Comparison of ENCODE assay signal across 1 cellular context in the genomic region with DNA sequence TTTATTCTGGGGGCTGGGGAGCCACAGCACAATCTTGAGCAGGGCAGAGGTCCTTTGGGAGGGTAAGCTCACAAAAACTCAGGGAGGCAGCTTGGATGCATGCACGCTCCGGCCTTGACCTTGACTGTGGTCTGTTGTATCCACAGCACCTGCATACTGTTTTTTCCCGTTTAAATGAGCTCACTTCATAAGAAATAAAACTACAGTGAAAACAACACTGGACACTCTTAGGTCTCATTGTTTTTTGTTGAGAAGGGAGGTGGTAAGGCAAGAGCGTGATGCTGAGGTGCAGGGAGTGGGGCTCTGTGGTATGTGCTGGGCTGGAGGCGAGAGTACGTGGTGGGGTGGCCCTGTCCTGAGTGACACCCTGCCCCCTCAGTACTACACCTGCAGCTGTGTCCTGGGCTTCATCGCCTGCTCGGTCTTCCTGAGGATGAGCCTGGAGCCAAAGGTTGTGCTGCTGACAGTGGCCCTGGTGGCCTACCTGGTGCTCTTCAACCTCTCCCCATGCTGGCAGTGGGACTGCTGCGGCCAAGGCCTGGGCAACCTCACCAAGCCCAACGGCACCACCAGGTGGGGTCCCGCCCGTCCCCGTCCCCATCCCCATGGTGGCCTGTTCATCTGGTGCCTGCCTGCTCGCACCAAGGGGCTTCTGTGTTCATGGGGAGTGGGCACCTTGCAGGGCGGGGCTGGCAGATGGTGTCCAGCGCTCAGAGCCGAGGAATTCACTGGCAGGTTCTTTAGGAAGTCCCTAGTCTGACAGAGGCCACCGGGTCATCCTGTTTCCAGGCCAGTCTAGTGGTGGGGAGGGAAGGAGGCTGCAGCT.
TF ChIP-seq lines count a peak whose summit lies in the region.

No MANE protein-coding gene starts in this region.

TF ChIP-seq in K562, 482 proteins besides CTCF, POLR2A, EP300 and RAD21:
- no peak for TF ChIP-seq POLR2AphosphoS2 (IDR thresholded peaks at IDR 0.05; ENCODE audit: low read length)
- peak; percentile 57 for TF ChIP-seq RBM22 (IDR thresholded peaks at IDR 0.05; ENCODE audit: low read depth, low read length, poor library complexity, severe bottlenecking)
- TF ChIP-seq ZNF316 (IDR thresholded peaks at IDR 0.05) = no peak
- TF ChIP-seq TCF15 (CRISPR knock-in tag; IDR thresholded peaks at IDR 0.05) = no peak
- TF ChIP-seq POLR2B (IDR thresholded peaks at IDR 0.05; ENCODE audit: low read depth, partially characterized antibody) = peak; percentile 14
- no peak for TF ChIP-seq MYBL2 (IDR thresholded peaks at IDR 0.05; ENCODE audit: low read depth)
- TF ChIP-seq MYBL2 (CRISPR knock-in tag; IDR thresholded peaks at IDR 0.05; ENCODE audit: borderline replicate concordance) = no peak
- no peak for TF ChIP-seq RNF2 (IDR thresholded peaks at IDR 0.05)
- no peak for TF ChIP-seq KDM5B (IDR thresholded peaks at IDR 0.05; ENCODE audit: insufficient replicate concordance, low read depth, low read length)
- TF ChIP-seq, protein P1, sequence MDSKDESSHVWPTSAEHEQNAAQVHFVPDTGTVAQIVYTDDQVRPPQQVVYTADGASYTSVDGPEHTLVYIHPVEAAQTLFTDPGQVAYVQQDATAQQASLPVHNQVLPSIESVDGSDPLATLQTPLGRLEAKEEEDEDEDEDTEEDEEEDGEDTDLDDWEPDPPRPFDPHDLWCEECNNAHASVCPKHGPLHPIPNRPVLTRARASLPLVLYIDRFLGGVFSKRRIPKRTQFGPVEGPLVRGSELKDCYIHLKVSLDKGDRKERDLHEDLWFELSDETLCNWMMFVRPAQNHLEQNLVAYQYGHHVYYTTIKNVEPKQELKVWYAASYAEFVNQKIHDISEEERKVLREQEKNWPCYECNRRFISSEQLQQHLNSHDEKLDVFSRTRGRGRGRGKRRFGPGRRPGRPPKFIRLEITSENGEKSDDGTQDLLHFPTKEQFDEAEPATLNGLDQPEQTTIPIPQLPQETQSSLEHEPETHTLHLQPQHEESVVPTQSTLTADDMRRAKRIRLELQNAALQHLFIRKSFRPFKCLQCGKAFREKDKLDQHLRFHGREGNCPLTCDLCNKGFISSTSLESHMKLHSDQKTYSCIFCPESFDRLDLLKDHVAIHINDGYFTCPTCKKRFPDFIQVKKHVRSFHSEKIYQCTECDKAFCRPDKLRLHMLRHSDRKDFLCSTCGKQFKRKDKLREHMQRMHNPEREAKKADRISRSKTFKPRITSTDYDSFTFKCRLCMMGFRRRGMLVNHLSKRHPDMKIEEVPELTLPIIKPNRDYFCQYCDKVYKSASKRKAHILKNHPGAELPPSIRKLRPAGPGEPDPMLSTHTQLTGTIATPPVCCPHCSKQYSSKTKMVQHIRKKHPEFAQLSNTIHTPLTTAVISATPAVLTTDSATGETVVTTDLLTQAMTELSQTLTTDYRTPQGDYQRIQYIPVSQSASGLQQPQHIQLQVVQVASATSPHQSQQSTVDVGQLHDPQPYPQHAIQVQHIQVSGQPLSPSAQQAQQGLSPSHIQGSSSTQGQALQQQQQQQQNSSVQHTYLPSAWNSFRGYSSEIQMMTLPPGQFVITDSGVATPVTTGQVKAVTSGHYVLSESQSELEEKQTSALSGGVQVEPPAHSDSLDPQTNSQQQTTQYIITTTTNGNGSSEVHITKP (IDR thresholded peaks at IDR 0.05; ENCODE audit: partially characterized antibody) = no peak
- no peak for TF ChIP-seq TAL1 (IDR thresholded peaks at IDR 0.05)
- no peak for TF ChIP-seq ZNF707 (CRISPR knock-in tag; conservative IDR thresholded peaks at IDR 0.05)
- no peak for TF ChIP-seq ZNF668 (CRISPR knock-in tag; IDR thresholded peaks at IDR 0.05)
- TF ChIP-seq POLR2G (IDR thresholded peaks at IDR 0.05; ENCODE audit: low read depth, low read length) = peak; percentile 77
TF ChIP-seq in K562: peak in this region for 3.
